In genomic region chr1:110243146-110243545, GRCh38 we compare ENCODE assay signal across 1 cellular context.
TF ChIP-seq lines count a peak whose summit lies in the region.

No MANE protein-coding gene starts in this region.

TF ChIP-seq in GM23338, 12 proteins besides CTCF, POLR2A, EP300 and RAD21 (continued from another document):
- TF ChIP-seq JUNB (IDR thresholded peaks at IDR 0.05; ENCODE audit: unreplicated experiment), result no peak
- TF ChIP-seq ZNF462 (CRISPR knock-in tag; IDR thresholded peaks at IDR 0.05), result no peak
- TF ChIP-seq ZNF114 (CRISPR knock-in tag; IDR thresholded peaks at IDR 0.05), result no peak
- TF ChIP-seq ETS1 (IDR thresholded peaks at IDR 0.05), result no peak
- TF ChIP-seq STAT1 (IDR thresholded peaks at IDR 0.05; ENCODE audit: unreplicated experiment), result no peak
- no peak for TF ChIP-seq POLR2AphosphoS5 (IDR thresholded peaks at IDR 0.05; ENCODE audit: low read depth)
